9 cellular contexts compared by ENCODE assay signal in the genomic region with DNA sequence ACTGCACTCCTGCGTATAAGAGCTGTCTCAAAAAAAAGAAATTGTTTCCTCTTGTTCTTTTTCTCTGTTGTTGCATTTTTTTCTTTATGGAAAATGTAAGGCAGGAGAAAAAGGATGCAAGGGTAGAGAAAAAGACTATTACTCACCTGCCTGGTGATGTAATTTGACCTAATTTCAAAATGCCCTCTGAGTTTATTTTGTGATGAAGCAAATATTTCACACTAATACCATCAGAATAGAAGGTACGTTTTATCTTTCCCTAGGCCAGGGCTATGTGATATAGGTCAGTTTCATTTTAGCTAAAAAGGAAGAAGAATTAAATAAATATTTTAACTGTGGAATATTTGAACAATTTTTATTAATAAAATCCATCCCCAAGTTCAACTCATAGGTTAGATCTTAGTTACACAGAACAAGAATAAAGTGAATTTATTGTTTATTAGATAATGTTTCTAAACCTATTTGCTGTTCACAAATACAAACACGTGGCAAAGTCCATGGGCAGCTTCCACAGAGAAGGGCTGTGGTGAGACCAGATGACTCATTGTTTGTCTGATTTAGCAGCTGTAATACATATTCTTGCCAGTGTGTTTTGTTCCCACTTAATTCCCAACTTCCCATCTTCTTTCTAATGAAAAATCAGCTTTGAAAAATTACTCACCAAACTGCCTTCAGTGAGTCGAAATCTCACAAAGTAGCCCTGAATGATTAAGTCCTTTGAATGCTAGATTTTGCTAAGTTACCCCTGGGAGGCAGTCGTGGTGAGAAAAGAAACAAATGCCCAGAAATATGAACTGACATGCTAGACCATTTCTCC. TPM values are rescaled to one million over a fixed set of nuclear protein-coding genes. Genes with fewer than 3 reads are reported as not detected.
DNase-seq lines count a peak whose midpoint lies in the region; ATAC-seq and TF ChIP-seq lines count a peak whose summit lies in the region.
"Had no signal": no experiment of that assay in that cellular context is flagged by ENCODE, and none has a peak within 500 bp of the region (broad histone marks: within the 10 kb centered on the region; RNA-seq: fewer than 3 reads in every experiment).

No MANE protein-coding gene starts in this region.

- H3K27ac Mint-ChIP-seq in T-cell: no peak overlapping the region
- H3K27ac Mint-ChIP-seq: dendritic cell treated with granulocyte-macrophage colony-stimulating factor and Interleukin-4, amounts not matched to agents 40 ng/mL and 50 ng/mL, for 4 days had no signal

- POLR2A ChIA-PET in T-cell (lab: Charles Lee): no interaction called here

- ATAC-seq in T-cell (replicated peaks in 1 of 4): no peak
- no peak for ATAC-seq in GM21576 (IDR thresholded peaks at IDR 0.05; ENCODE audit: unreplicated experiment)
- no peak for ATAC-seq in HG03108 (IDR thresholded peaks at IDR 0.05; ENCODE audit: unreplicated experiment)

- H3K9me3 Mint-ChIP-seq in T-cell: no peaks in the 10 kb centered on the region

- H3K36me3 Mint-ChIP-seq in T-cell: no peaks in the 10 kb centered on the region

- CTCF ChIA-PET in T-cell (lab: Charles Lee): no interaction called here

- peaks cover 14 to 38% of the 10 kb centered on the region in 2 donors for H3K27me3 Mint-ChIP-seq in T-cell

- no peak overlapping the region for H3K4me3 Mint-ChIP-seq in T-cell
- H3K4me3 Mint-ChIP-seq: dendritic cell treated with granulocyte-macrophage colony-stimulating factor and Interleukin-4, amounts not matched to agents 40 ng/mL and 50 ng/mL, for 4 days had no signal

- no peaks in the 10 kb centered on the region for H3K4me1 Mint-ChIP-seq in T-cell

- TF ChIP-seq CTCF in GM20000 (IDR thresholded peaks at IDR 0.05; ENCODE audit: extremely low read depth, missing control alignments): no peak

- peak; percentile 83 for DNase-seq in EL
- peak; percentile 39 for DNase-seq in NCI-H146 treated with DMSO at 0.1 percent for 48 hours (lab: John Stamatoyannopoulos, UW; ENCODE audit: unreplicated experiment)
- DNase-seq in dedifferentiated amniotic fluid mesenchymal stem cell (ENCODE audit: extremely low spot score): peak; percentile 91
- DNase-seq in non-pigmented ciliary epithelial cell (ENCODE audit: low read depth): peak; percentile 79
- DNase-seq in T-cell: no peak
- no peak for DNase-seq in GM20000 (ENCODE audit: low spot score)

RNA-seq across cellular contexts. Expression of a gene that starts 52.8 kb away (rescaled TPM):
- total RNA-seq in T-cell: 1 to 10 TPM; 3.0 to 7.4 (median 4.8) TPM

Comparison
In these comparisons a context has a peak if more than half of its experiments do, and no peak if none do; other contexts are left out.
1. DNase-seq: peak in EL (single experiment), NCI-H146 treated with DMSO at 0.1 percent for 48 hours (single experiment), dedifferentiated amniotic fluid mesenchymal stem cell (single experiment) and non-pigmented ciliary epithelial cell (single experiment); none in T-cell (0 of 34) and GM20000 (single experiment).